In the genomic region with DNA sequence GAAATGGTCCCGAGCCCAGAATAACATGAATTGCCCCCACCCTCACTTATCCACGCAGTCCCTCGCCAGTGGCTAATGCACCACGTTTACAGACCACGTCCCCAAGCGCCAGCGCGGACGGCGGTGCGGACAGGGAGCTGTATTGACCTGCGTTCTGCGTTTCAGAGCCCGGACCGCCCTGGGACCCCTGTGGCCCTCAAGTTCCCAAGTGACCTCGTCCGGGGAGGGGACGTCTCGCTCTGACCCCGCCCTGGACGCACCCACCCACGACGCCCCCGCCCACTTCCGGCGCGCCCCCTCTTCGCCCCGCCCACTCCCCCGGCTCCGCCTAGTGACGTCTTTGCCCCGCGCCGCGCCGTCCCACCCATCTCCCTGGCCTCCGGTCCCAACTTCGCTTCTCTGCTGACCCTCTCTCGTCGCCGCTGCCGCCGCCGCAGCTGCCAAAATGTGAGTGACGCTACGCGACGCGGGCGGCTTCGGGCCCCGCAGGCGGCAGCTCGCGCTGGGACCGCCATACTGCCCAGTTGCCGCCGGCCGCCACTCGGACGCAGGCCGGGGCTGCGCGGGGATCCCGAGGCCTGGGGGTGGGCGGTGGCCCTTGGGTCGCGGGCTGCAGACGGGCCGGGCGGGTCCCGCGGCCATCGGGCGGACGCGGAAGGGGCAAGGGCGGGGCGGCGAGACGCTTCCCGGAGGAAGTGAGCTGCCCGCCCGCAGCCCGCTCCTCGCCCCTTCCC, we compare ENCODE assay signal across 8 cellular contexts. TPM values are rescaled to one million over a fixed set of nuclear protein-coding genes. Genes with fewer than 3 reads are reported as not detected.
DNase-seq lines count a peak whose midpoint lies in the region; ATAC-seq and TF ChIP-seq lines count a peak whose summit lies in the region.

A gene with protein sequence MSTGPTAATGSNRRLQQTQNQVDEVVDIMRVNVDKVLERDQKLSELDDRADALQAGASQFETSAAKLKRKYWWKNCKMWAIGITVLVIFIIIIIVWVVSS (plus strand): TSS at position 358 of the 734 bp plus-strand sequence. CDS start 88 bp downstream, at position 446.

- peak; percentile 73 for ATAC-seq in GM19463 (IDR thresholded peaks at IDR 0.05; ENCODE audit: unreplicated experiment)
- ATAC-seq in natural killer cell treated with Interleukin-12 subunit alpha and Interleukin-12 subunit beta and Interleukin-15 and Interleukin-18, amount 100 ng/mL, for 72 hours = peak; percentile 96 to 98

- DNase-seq in CMK (ENCODE audit: low read depth) (peak; percentile 90), HUDEP-2 (lab: John Stamatoyannopoulos, UW; ENCODE audit: unreplicated experiment in 76 of 76) (peak in 72 of 76 experiments; percentile 14 to 91 (median 76)), RPMI7951 (ENCODE audit: low read depth) (peak; percentile 78), fibroblast of mammary gland (ENCODE audit: low read depth) (peak; percentile 68)
- peak; percentile 81 to 86 for DNase-seq in activated T-helper 1 cell treated with anti-CD3 and anti-CD28 coated beads, Interleukin-2, amount 50 U/mL, for 16 hours (ENCODE audit: low read depth in 1 of 2, low spot score in 1 of 2)
- DNase-seq in natural killer cell treated with Interleukin-12 subunit alpha and Interleukin-12 subunit beta and Interleukin-15 and Interleukin-18, amount 100 ng/mL, for 72 hours (ENCODE audit: low spot score) = peak; percentile 89
- peak; percentile 82 for DNase-seq in stimulated activated naive CD4-positive, alpha-beta T cell treated with Interleukin-2 at 50 U/mL for 16 hours (lab: John Stamatoyannopoulos, UW)

- no peak for TF ChIP-seq CTCF in fibroblast of mammary gland (conservative IDR thresholded peaks at IDR 0.05; ENCODE audit: control insufficient read depth, insufficient read depth, low read depth, low read length)

- H3K4me3 ChIP-seq in fibroblast of mammary gland (ENCODE audit: control insufficient read depth, low read depth, low read length) = peak within 1 kb of the TSS; percentile 87

- H3K27me3 Mint-ChIP-seq in natural killer cell treated with Interleukin-12 subunit alpha and Interleukin-12 subunit beta and Interleukin-15 and Interleukin-18, amount 100 ng/mL, for 72 hours = peaks cover 12 to 16% of the 10 kb centered on the region in 2 donors

- peaks cover 15% of the 10 kb centered on the region for H3K36me3 Mint-ChIP-seq in natural killer cell treated with Interleukin-12 subunit alpha and Interleukin-12 subunit beta and Interleukin-15 and Interleukin-18, amount 100 ng/mL, for 72 hours

- H3K9me3 Mint-ChIP-seq in natural killer cell treated with Interleukin-12 subunit alpha and Interleukin-12 subunit beta and Interleukin-15 and Interleukin-18, amount 100 ng/mL, for 72 hours = peaks cover 3% of the 10 kb centered on the region

- peak within 1 kb of the TSS; percentile 73 to 90 for H3K27ac Mint-ChIP-seq in natural killer cell treated with Interleukin-12 subunit alpha and Interleukin-12 subunit beta and Interleukin-15 and Interleukin-18, amount 100 ng/mL, for 72 hours

- peaks cover 28 to 33% of the 10 kb centered on the region in 2 donors for H3K4me1 Mint-ChIP-seq in natural killer cell treated with Interleukin-12 subunit alpha and Interleukin-12 subunit beta and Interleukin-15 and Interleukin-18, amount 100 ng/mL, for 72 hours (ENCODE audit: low read depth in 2 of 2)

- H3K4me3 Mint-ChIP-seq in natural killer cell treated with Interleukin-12 subunit alpha and Interleukin-12 subunit beta and Interleukin-15 and Interleukin-18, amount 100 ng/mL, for 72 hours = peak within 1 kb of the TSS; percentile 94

RNA-seq across cellular contexts. Expression of the gene that starts here (rescaled TPM):
- 140 and 167 TPM in 2 replicates for total RNA-seq in RPMI7951 (2014; rRNA removed; shearing (Covaris generic))
- 10 to 100 TPM; 30.0 to 31.9 TPM for total RNA-seq in natural killer cell treated with Interleukin-12 subunit alpha and Interleukin-12 subunit beta and Interleukin-15 and Interleukin-18, amount 100 ng/mL, for 72 hours

Comparison
In these comparisons a context has a peak if more than half of its experiments do, and no peak if none do; other contexts are left out.
1. Peak in every context shown above with its lines: DNase-seq, ATAC-seq and H3K4me3 ChIP-seq.